In genomic region chr19:9793051-9793591, GRCh38 we compare ENCODE assay signal across 8 cellular contexts. TPM values are rescaled to one million over a fixed set of nuclear protein-coding genes. Genes with fewer than 3 reads are reported as not detected.
DNase-seq lines count a peak whose midpoint lies in the region; ATAC-seq, FAIRE-seq and TF ChIP-seq lines count a peak whose summit lies in the region.

No MANE protein-coding gene starts in this region.

- H3K4me1 ChIP-seq in GM12878 (ENCODE audit: control insufficient read depth, insufficient read depth, low read length) (no peaks in the 10 kb centered on the region), smooth muscle cell (ENCODE audit: low read depth) (peaks cover 13% of the 10 kb centered on the region)

- H3K4me3 ChIP-seq in GM12878 (peak overlapping the region; percentile 67), smooth muscle cell (peak overlapping the region; percentile 88)

- TF ChIP-seq RAD21 in GM12878 (IDR thresholded peaks at IDR 0.05; ENCODE audit: insufficient read depth, low read depth, low read length): no peak

- TF ChIP-seq CTCF in GM12878 (IDR thresholded peaks at IDR 0.05 in 2 of 3, conservative IDR thresholded peaks at IDR 0.05 in 1 of 3; ENCODE audit: control insufficient read depth in 2 of 3, extremely low read depth in 1 of 3, insufficient read depth in 1 of 3, low read depth in 3 of 3, low read length in 3 of 3) (no peak), smooth muscle cell (IDR thresholded peaks at IDR 0.05; ENCODE audit: borderline replicate concordance, insufficient read depth, poor library complexity, severe bottlenecking) (no peak)

- TF ChIP-seq POLR2A in GM12878 (IDR thresholded peaks at IDR 0.05; ENCODE audit: low read depth, low read length): no peak

- DNase-seq in NCI-H146 (lab: John Stamatoyannopoulos, UW) (peak; percentile 53), NCI-H146 treated with DMSO at 0.1 percent for 48 hours (lab: John Stamatoyannopoulos, UW; ENCODE audit: unreplicated experiment) (no peak), T-helper 1 cell (peak; percentile 40 to 72 (median 59)), GM12878 (ENCODE audit: low read depth, low spot score) (no peak), iPS-NIHi11 (ENCODE audit: low spot score) (peak; percentile 22), smooth muscle cell (lab: John Stamatoyannopoulos, UW; ENCODE audit: unreplicated experiment) (peak; percentile 83), ecto neural progenitor cell (ENCODE audit: low spot score) (no peak)

- whole genome bisulfite sequencing in GM12878 (ENCODE audit: insufficient coverage, insufficient replicate concordance, low lambda C conversion rate, missing lambda C conversion rate): 30% methylated on average over 32 of the region's 38 CpGs
- WGBS in smooth muscle cell (ENCODE audit: low lambda C conversion rate): 18% methylated on average over 38 of the region's 38 CpGs

- H3K27ac ChIP-seq in GM12878 (ENCODE audit: control insufficient read depth, insufficient read depth) (no peak overlapping the region), smooth muscle cell (ENCODE audit: low read depth) (peak overlapping the region; percentile 91)

- POLR2A ChIA-PET in GM12878 (lab: Charles Lee): no interaction called here

- H4K20me1 ChIP-seq in GM12878 (ENCODE audit: control insufficient read depth, insufficient read depth) (no peaks in the 10 kb centered on the region), smooth muscle cell (ENCODE audit: low read depth) (no peaks in the 10 kb centered on the region)

- H3K36me3 ChIP-seq in GM12878 (ENCODE audit: control insufficient read depth in 2 of 2, insufficient read depth in 2 of 2, low read length in 1 of 2) (no peaks in the 10 kb centered on the region), smooth muscle cell (ENCODE audit: low read depth) (no peaks in the 10 kb centered on the region)

- peak overlapping the region; percentile 35; the same call in 1 of the 2 replicates for H3K9ac ChIP-seq in GM12878 (ENCODE audit: control insufficient read depth, insufficient read depth, low read length)
- H3K9ac ChIP-seq in smooth muscle cell (ENCODE audit: low read depth): peak overlapping the region; percentile 85

- ATAC-seq in GM12878 (no peak), GM18520 (IDR thresholded peaks at IDR 0.05; ENCODE audit: unreplicated experiment) (no peak)

- no peaks in the 10 kb centered on the region for H3K27me3 ChIP-seq in GM12878 (replicated peaks in 1 of 2; ENCODE audit: control insufficient read depth in 2 of 2, insufficient read depth in 2 of 2, low read length in 1 of 2)
- no peaks in the 10 kb centered on the region for H3K27me3 ChIP-seq in smooth muscle cell (ENCODE audit: low read depth)

- CTCF ChIA-PET in GM12878 (lab: Yijun Ruan, JAX): interaction anchor here (0.9 to 1.7 kb wide), 5 partner anchors 148 to 481 kb away, joined by 3 to 6 read pairs (median 3); no protein-coding TSS in a partner anchor

- BruUV-seq in GM12878 (replicated peaks; lab: Mats Ljungman, UMichigan): no TSS peak

- H3K9me3 ChIP-seq in GM12878 (replicated peaks; ENCODE audit: control insufficient read depth, insufficient read depth, low read length) (no peaks in the 10 kb centered on the region; the same call in 2 of the 3 replicates), smooth muscle cell (replicated peaks; ENCODE audit: low read depth) (no peaks in the 10 kb centered on the region)

- in situ Hi-C loops in GM12878 (cut with MboI): loop anchor here (5.0 to 10.0 kb wide), 2 partner anchors 171 to 468 kb away; partner anchors contain the start of genes ZNF559 and ZNF561

- SMC1A ChIA-PET in GM12878 (lab: Charles Lee; ENCODE audit: uncharacterized antibody, unreplicated experiment): interaction anchor here (0.6 to 1.6 kb wide), 4 partner anchors 46 to 170 kb away, joined by 3 to 8 read pairs (median 4); no protein-coding TSS in a partner anchor

- intact Hi-C loops in GM12878 (cut with micrococcal nuclease; ENCODE audit: unreplicated experiment): loop anchor here (5.0 to 10.0 kb wide), 2 partner anchors 481 to 1138 kb away; no protein-coding TSS in a partner anchor

- TF ChIP-seq EP300 in GM12878 (IDR thresholded peaks at IDR 0.05; ENCODE audit: borderline replicate concordance in 1 of 2, control insufficient read depth in 1 of 2, low read depth in 2 of 2, low read length in 2 of 2): no peak

- RAD21 ChIA-PET in GM12878 (lab: Charles Lee; ENCODE audit: unreplicated experiment): no interaction called here

- no peak for FAIRE-seq in GM12878 (lab: Jason Lieb, UNC)

- H2AFZ ChIP-seq in GM12878 (ENCODE audit: control insufficient read depth, low read depth, low read length) (peak overlapping the region; percentile 84), smooth muscle cell (ENCODE audit: low read depth) (peak overlapping the region; percentile 96)

- H3K4me2 ChIP-seq in GM12878 (ENCODE audit: control insufficient read depth, insufficient read depth) (peak overlapping the region; percentile 79), smooth muscle cell (peak overlapping the region; percentile 92)

- peaks cover 27% of the 10 kb centered on the region for H3F3A ChIP-seq in smooth muscle cell (ENCODE audit: low read depth)

- H3K79me2 ChIP-seq in GM12878 (ENCODE audit: control insufficient read depth, insufficient read depth, low read length): no peaks in the 10 kb centered on the region
- H3K79me2 ChIP-seq in smooth muscle cell (ENCODE audit: low read depth): no peaks in the 10 kb centered on the region

RNA-seq across cellular contexts. Expression of gene ZNF846, which starts 24.6 kb away (rescaled TPM):
- total RNA-seq in GM12878 (2013; cell fraction: nucleolus; rRNA removed): 2.2 and 2.4 TPM in 2 replicates
- 1.3 and 1.8 TPM in 2 replicates for total RNA-seq in GM12878 (2014; rRNA removed)
- 1.5 and 1.7 TPM in 2 replicates for total RNA-seq in GM12878 (2014; rRNA removed; fragmentation: Illumina TruSeq; extraction: Trizol)
- 1.5 and 2.1 TPM in 2 replicates for total RNA-seq in GM12878 (2021)
- polyA plus RNA-seq in GM12878 (2011; ENCODE audit: low read depth): 1.7 TPM
- polyA plus RNA-seq in GM12878 (2011; rRNA removed): 1.2 and 1.6 TPM in 2 replicates
- 0.23 and 0.52 TPM in 2 replicates for polyA plus RNA-seq in GM12878 (2011; cell fraction: cytosol; rRNA removed)
- polyA plus RNA-seq in GM12878 (2011; cell fraction: nucleus; rRNA removed): 1.1 TPM in 2 replicates
- polyA plus RNA-seq in GM12878 (2012): 3.0 TPM in 2 replicates
- polyA plus RNA-seq in GM12878 (2014; fragmentation: Illumina TruSeq; extraction: Trizol): 1.5 and 1.6 TPM in 2 replicates
- polyA plus RNA-seq in GM12878 (2014; fragmentation: Nextera tagmentation; extraction: Ambion mirVana): 1 to 10 TPM in 1 of 2 experiments, under 1 TPM in 1; 0.64 to 1.2 TPM
- polyA plus RNA-seq in GM12878 (2014; rRNA removed): 2.6 and 4.1 TPM in 2 replicates
- 1 to 10 TPM; 1.2 to 1.7 TPM for polyA plus RNA-seq in GM12878 (2016; fragmentation: Nextera tagmentation; extraction: Ambion mirVana)
- polyA minus RNA-seq in GM12878 (2011; rRNA and poly(A)+ RNA removed): 0.41 and 0.59 TPM in 2 replicates
- not detected in 2 replicates for polyA minus RNA-seq in GM12878 (2011; cell fraction: cytosol; rRNA and poly(A)+ RNA removed)
- polyA minus RNA-seq in GM12878 (2011; cell fraction: nucleus; rRNA and poly(A)+ RNA removed): 0.73 and 1.9 TPM in 2 replicates
- 12.3 and 48.6 TPM in 2 replicates for total RNA-seq in smooth muscle cell
- polyA plus RNA-seq in smooth muscle cell: 17.6 and 19.7 TPM in 2 replicates

RNA-seq across cellular contexts. Expression of gene FBXL12, which starts 25.8 kb away (rescaled TPM):
- total RNA-seq in GM12878 (2013; cell fraction: nucleolus; rRNA removed): 56.5 and 60.6 TPM in 2 replicates
- total RNA-seq in GM12878 (2014; rRNA removed) (26.2 and 28.6 TPM in 2 replicates), GM12878 (2014; rRNA removed; fragmentation: Illumina TruSeq; extraction: Trizol) (13.1 and 13.6 TPM in 2 replicates), GM12878 (2021) (22.5 and 24.5 TPM in 2 replicates), smooth muscle cell (38.2 and 41.3 TPM in 2 replicates)
- polyA plus RNA-seq in GM12878 (2011; ENCODE audit: low read depth): 12.1 TPM
- polyA plus RNA-seq in GM12878 (2011; rRNA removed) (16.5 and 22.0 TPM in 2 replicates), GM12878 (2014; fragmentation: Illumina TruSeq; extraction: Trizol) (15.6 and 17.1 TPM in 2 replicates), GM12878 (2014; fragmentation: Nextera tagmentation; extraction: Ambion mirVana) (1 to 10 TPM; 1.4 to 4.1 TPM), GM12878 (2014; rRNA removed) (35.7 and 40.0 TPM in 2 replicates), GM12878 (2016; fragmentation: Nextera tagmentation; extraction: Ambion mirVana) (10 to 100 TPM; 26.8 to 27.3 TPM), smooth muscle cell (62.5 and 73.5 TPM in 2 replicates)
- polyA plus RNA-seq in GM12878 (2011; cell fraction: cytosol; rRNA removed): 31.7 and 43.2 TPM in 2 replicates
- polyA plus RNA-seq in GM12878 (2011; cell fraction: nucleus; rRNA removed): 46.4 and 62.5 TPM in 2 replicates
- 21.0 and 21.4 TPM in 2 replicates for polyA plus RNA-seq in GM12878 (2012)
- polyA minus RNA-seq in GM12878 (2011; rRNA and poly(A)+ RNA removed): 9.6 and 18.8 TPM in 2 replicates
- 8.5 and 11.9 TPM in 2 replicates for polyA minus RNA-seq in GM12878 (2011; cell fraction: cytosol; rRNA and poly(A)+ RNA removed)
- 19.5 and 35.9 TPM in 2 replicates for polyA minus RNA-seq in GM12878 (2011; cell fraction: nucleus; rRNA and poly(A)+ RNA removed)

RNA-seq across cellular contexts. Expression of gene UBL5, which starts 34.6 kb away (rescaled TPM):
- 18.1 and 20.5 TPM in 2 replicates for total RNA-seq in GM12878 (2013; cell fraction: nucleolus; rRNA removed)
- total RNA-seq in GM12878 (2014; rRNA removed) (297 and 314 TPM in 2 replicates), GM12878 (2014; rRNA removed; fragmentation: Illumina TruSeq; extraction: Trizol) (292 and 299 TPM in 2 replicates), GM12878 (2021) (343 and 345 TPM in 2 replicates), smooth muscle cell (516 and 848 TPM in 2 replicates)
- 467 TPM for polyA plus RNA-seq in GM12878 (2011; ENCODE audit: low read depth)
- polyA plus RNA-seq in GM12878 (2011; rRNA removed) (679 and 767 TPM in 2 replicates), GM12878 (2014; fragmentation: Illumina TruSeq; extraction: Trizol) (340 and 433 TPM in 2 replicates), GM12878 (2014; fragmentation: Nextera tagmentation; extraction: Ambion mirVana) (100 to 1,000 TPM; 888 to 897 TPM), GM12878 (2014; rRNA removed) (477 and 654 TPM in 2 replicates), GM12878 (2016; fragmentation: Nextera tagmentation; extraction: Ambion mirVana) (100 to 1,000 TPM; 816 to 817 TPM), smooth muscle cell (574 and 631 TPM in 2 replicates)
- 751 and 930 TPM in 2 replicates for polyA plus RNA-seq in GM12878 (2011; cell fraction: cytosol; rRNA removed)
- polyA plus RNA-seq in GM12878 (2011; cell fraction: nucleus; rRNA removed): 559 and 571 TPM in 2 replicates
- polyA plus RNA-seq in GM12878 (2012): 538 and 589 TPM in 2 replicates
- 163 and 180 TPM in 2 replicates for polyA minus RNA-seq in GM12878 (2011; rRNA and poly(A)+ RNA removed)
- polyA minus RNA-seq in GM12878 (2011; cell fraction: cytosol; rRNA and poly(A)+ RNA removed): 37.7 and 58.5 TPM in 2 replicates
- polyA minus RNA-seq in GM12878 (2011; cell fraction: nucleus; rRNA and poly(A)+ RNA removed): 19.9 and 30.6 TPM in 2 replicates

RNA-seq across cellular contexts. Expression of gene PIN1, which starts 42.0 kb away (rescaled TPM):
- total RNA-seq in GM12878 (2013; cell fraction: nucleolus; rRNA removed): 38.7 and 41.8 TPM in 2 replicates
- 155 and 162 TPM in 2 replicates for total RNA-seq in GM12878 (2014; rRNA removed)
- total RNA-seq in GM12878 (2014; rRNA removed; fragmentation: Illumina TruSeq; extraction: Trizol): 35.5 and 38.8 TPM in 2 replicates
- total RNA-seq in GM12878 (2021): 90.4 and 95.6 TPM in 2 replicates
- 31.4 TPM for polyA plus RNA-seq in GM12878 (2011; ENCODE audit: low read depth)
- polyA plus RNA-seq in GM12878 (2011; rRNA removed): 26.5 and 47.3 TPM in 2 replicates
- 70.3 and 132 TPM in 2 replicates for polyA plus RNA-seq in GM12878 (2011; cell fraction: cytosol; rRNA removed)
- 101 and 114 TPM in 2 replicates for polyA plus RNA-seq in GM12878 (2011; cell fraction: nucleus; rRNA removed)
- polyA plus RNA-seq in GM12878 (2012): 44.0 and 53.8 TPM in 2 replicates
- polyA plus RNA-seq in GM12878 (2014; fragmentation: Illumina TruSeq; extraction: Trizol): 5.3 and 16.0 TPM in 2 replicates
- polyA plus RNA-seq in GM12878 (2014; fragmentation: Nextera tagmentation; extraction: Ambion mirVana): 1 to 10 TPM; 2.4 to 6.1 TPM
- polyA plus RNA-seq in GM12878 (2014; rRNA removed): 156 and 169 TPM in 2 replicates
- 100 to 1,000 TPM; 180 to 209 TPM for polyA plus RNA-seq in GM12878 (2016; fragmentation: Nextera tagmentation; extraction: Ambion mirVana)
- polyA minus RNA-seq in GM12878 (2011; rRNA and poly(A)+ RNA removed): 10.6 and 25.1 TPM in 2 replicates
- polyA minus RNA-seq in GM12878 (2011; cell fraction: cytosol; rRNA and poly(A)+ RNA removed): 17.2 and 18.3 TPM in 2 replicates
- polyA minus RNA-seq in GM12878 (2011; cell fraction: nucleus; rRNA and poly(A)+ RNA removed): 12.2 and 19.7 TPM in 2 replicates
- 68.0 and 73.0 TPM in 2 replicates for total RNA-seq in smooth muscle cell
- polyA plus RNA-seq in smooth muscle cell: 127 and 149 TPM in 2 replicates

Comparison
In these comparisons a context has a peak if more than half of its experiments do, and no peak if none do; other contexts are left out.
1. DNase-seq: peak in NCI-H146 (single experiment), T-helper 1 cell (5 of 5), iPS-NIHi11 (single experiment) and smooth muscle cell (single experiment); none in NCI-H146 treated with DMSO at 0.1 percent for 48 hours (single experiment), GM12878 (single experiment) and ecto neural progenitor cell (single experiment).